In genomic region chr7:14765731-14766130, GRCh38 we compare ENCODE assay signal across 16 cellular contexts.
DNase-seq lines count a peak whose midpoint lies in the region; ATAC-seq and TF ChIP-seq lines count a peak whose summit lies in the region.
"Had no signal": no experiment of that assay in that cellular context is flagged by ENCODE, and none has a peak within 500 bp of the region (broad histone marks: within the 10 kb centered on the region; RNA-seq: fewer than 3 reads in every experiment).

No MANE protein-coding gene starts in this region.

- H3K27ac Mint-ChIP-seq in HFFc6 (peak overlapping the region; percentile 8; the same call in 1 of the 2 replicates), osteocyte (ENCODE audit: unreplicated experiment) (peak overlapping the region; percentile 3)
- H3K27ac Mint-ChIP-seq: CD14-positive monocyte; CD8-positive, alpha-beta T cell; IgD-negative memory B cell had no signal

- DNase-seq in DMS53 (lab: John Stamatoyannopoulos, UW), result peak; percentile 65
- DNase-seq in DMS53 treated with DMSO at 0.1 percent for 48 hours (lab: John Stamatoyannopoulos, UW; ENCODE audit: unreplicated experiment), result peak; percentile 20
- peak; percentile 6 for DNase-seq in HFFc6
- no peak for DNase-seq in osteocyte (ENCODE audit: extremely low spot score, unreplicated experiment)
- no peak for DNase-seq in caudate nucleus (lab: John Stamatoyannopoulos, UW)
- DNase-seq: BE2C; Caco-2; CD8-positive, alpha-beta T cell; DMS79 treated with DMSO at 0.1 percent for 48 hours; GF-D8; KG1 had no signal

- H3K27ac ChIP-seq in caudate nucleus (ENCODE audit: low read depth, low read length), result no peak overlapping the region
- H3K27ac ChIP-seq: A549 had no signal

- H3K36me3 Mint-ChIP-seq in HFFc6 (ENCODE audit: low read depth) (no peaks in the 10 kb centered on the region), osteocyte (ENCODE audit: unreplicated experiment) (no peaks in the 10 kb centered on the region)
- H3K36me3 Mint-ChIP-seq: CD14-positive monocyte; CD8-positive, alpha-beta T cell; IgD-negative memory B cell had no signal

- H3K27me3 Mint-ChIP-seq in HFFc6 (ENCODE audit: insufficient read depth) (no peaks in the 10 kb centered on the region; the same call in 1 of the 2 replicates), osteocyte (ENCODE audit: unreplicated experiment) (no peaks in the 10 kb centered on the region)
- H3K27me3 Mint-ChIP-seq: IgD-negative memory B cell had no signal

- H3K4me3 Mint-ChIP-seq in HFFc6 (no peak overlapping the region; the same call in 1 of the 2 replicates), osteocyte (ENCODE audit: unreplicated experiment) (no peak overlapping the region)
- H3K4me3 Mint-ChIP-seq: CD14-positive monocyte; CD8-positive, alpha-beta T cell; IgD-negative memory B cell had no signal

- ATAC-seq in HG03354 (IDR thresholded peaks at IDR 0.05; ENCODE audit: poor library complexity, severe bottlenecking, unreplicated experiment), result no peak
- ATAC-seq: A549; CD8-positive, alpha-beta T cell; HCT116 had no signal

- TF ChIP-seq CTCF in HFFc6 (IDR thresholded peaks at IDR 0.05) (no peak), osteocyte (IDR thresholded peaks at IDR 0.05) (no peak)

- H3K4me1 Mint-ChIP-seq in HFFc6 (ENCODE audit: low read depth), result peaks cover 64% of the 10 kb centered on the region
- H3K4me1 Mint-ChIP-seq in osteocyte (ENCODE audit: unreplicated experiment), result peaks cover 57% of the 10 kb centered on the region
- H3K4me1 Mint-ChIP-seq: CD14-positive monocyte, IgD-negative memory B cell had no signal

- H3K9me3 Mint-ChIP-seq in HFFc6, result no peaks in the 10 kb centered on the region
- H3K9me3 Mint-ChIP-seq in osteocyte (ENCODE audit: unreplicated experiment), result peaks cover 4% of the 10 kb centered on the region
- H3K9me3 Mint-ChIP-seq: CD8-positive, alpha-beta T cell had no signal

Comparison
In these comparisons a context has a peak if more than half of its experiments do, and no peak if none do; other contexts are left out.
1. DNase-seq: peak in DMS53 (single experiment), DMS53 treated with DMSO at 0.1 percent for 48 hours (single experiment) and HFFc6 (single experiment); none in osteocyte (single experiment) and caudate nucleus (0 of 61).